Comparison of ENCODE assay signal across 10 cellular contexts in the genomic region with DNA sequence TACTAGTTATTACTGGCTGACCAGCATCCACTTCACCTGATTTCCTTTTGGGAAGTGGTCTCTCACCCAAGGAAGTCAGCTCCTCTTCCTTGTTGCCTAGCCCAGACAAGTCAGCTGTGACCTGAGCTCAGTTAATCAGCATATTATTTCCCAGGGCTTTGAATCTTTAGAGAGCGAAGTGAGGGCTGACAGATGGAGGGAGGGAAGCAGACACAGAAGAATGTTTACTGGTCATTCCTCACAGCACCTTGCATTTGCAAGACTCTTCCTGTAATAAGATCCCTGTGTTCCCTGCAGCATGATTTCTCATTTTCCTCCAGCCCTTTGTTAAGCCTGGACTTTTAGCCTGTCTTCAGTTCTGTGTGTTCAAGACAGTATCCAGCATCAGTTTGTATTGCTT. TPM values are rescaled to one million over a fixed set of nuclear protein-coding genes. Genes with fewer than 3 reads are reported as not detected.
DNase-seq lines count a peak whose midpoint lies in the region; ATAC-seq and TF ChIP-seq lines count a peak whose summit lies in the region.
"Had no signal": no experiment of that assay in that cellular context is flagged by ENCODE, and none has a peak within 500 bp of the region (broad histone marks: within the 10 kb centered on the region; RNA-seq: fewer than 3 reads in every experiment).

No MANE protein-coding gene starts in this region.

- H3K9me3 ChIP-seq in transverse colon = no peaks in the 10 kb centered on the region

- H3K27me3 ChIP-seq in transverse colon = no peaks in the 10 kb centered on the region

- no peak for TF ChIP-seq CTCF in WTC11 (IDR thresholded peaks at IDR 0.05)
- no peak for TF ChIP-seq CTCF in transverse colon (IDR thresholded peaks at IDR 0.05)

- CTCF ChIA-PET in WTC11 (lab: Charles Lee) = interaction anchor here (1.5 to 3.6 kb wide), 2 partner anchors 51 to 98 kb away, joined by 3 to 15 read pairs; a partner anchor contains a TSS

- in situ Hi-C loops in transverse colon (cut with MboI; ENCODE audit: low pct_ligation_motif_present in 1 of 4, low pct_unique_long_range_greater_than_20kb in 1 of 4, low sequenced_read_pairs in 3 of 4) = no loop called here

- TF ChIP-seq EP300 in transverse colon (IDR thresholded peaks at IDR 0.05; ENCODE audit: low read depth) = no peak

- H3K36me3 ChIP-seq in transverse colon = no peaks in the 10 kb centered on the region

- no peak for DNase-seq in activated T-cell treated with anti-CD3 and anti-CD28 coated beads, Interleukin-2, amount 50 U/mL, for 24 hours
- no peak for DNase-seq in activated T-cell treated with anti-CD3 and anti-CD28 coated beads, Interleukin-2, amount 50 U/mL, for 4 hours
- DNase-seq in WTC11 (ENCODE audit: low spot score) (peak; percentile 21), iPS DF 4.7 (ENCODE audit: extremely low read depth, low spot score) (peak; percentile 69), transverse colon (no peak), substantia nigra (lab: John Stamatoyannopoulos, UW) (no peak), superior temporal gyrus (ENCODE audit: extremely low spot score) (no peak)
- DNase-seq in stimulated activated naive B cell treated with anti-CD40 and anti-IgM and Interleukin-4, amounts not matched to agents 10 μg/mL and 1 μg/mL and 100 μg/mL, for 72 hours = no peak
- DNase-seq: activated effector memory CD4-positive, alpha-beta T cell treated with Interleukin-2 at 50 U/mL for 16 hours; SHP77 treated with DMSO at 0.1 percent for 48 hours had no signal

- no peak for TF ChIP-seq POLR2A in transverse colon (IDR thresholded peaks at IDR 0.05)

- intact Hi-C loops in transverse colon (cut with DNase I; ENCODE audit: low total_unique reads) = no loop called here

- H3K4me3 Mint-ChIP-seq in activated T-cell treated with anti-CD3 and anti-CD28 coated beads, Interleukin-2, amount 50 U/mL, for 24 hours = no peak overlapping the region
- no peak overlapping the region for H3K4me3 Mint-ChIP-seq in activated T-cell treated with anti-CD3 and anti-CD28 coated beads, Interleukin-2, amount 50 U/mL, for 4 hours
- H3K4me3 Mint-ChIP-seq in WTC11 = peak overlapping the region; percentile 63
- no peak overlapping the region for H3K4me3 Mint-ChIP-seq in stimulated activated naive B cell treated with anti-CD40 and anti-IgM and Interleukin-4, amounts not matched to agents 10 μg/mL and 1 μg/mL and 100 μg/mL, for 72 hours

- H3K9me3 Mint-ChIP-seq in activated T-cell treated with anti-CD3 and anti-CD28 coated beads, Interleukin-2, amount 50 U/mL, for 24 hours = no peaks in the 10 kb centered on the region
- H3K9me3 Mint-ChIP-seq in activated T-cell treated with anti-CD3 and anti-CD28 coated beads, Interleukin-2, amount 50 U/mL, for 4 hours = no peaks in the 10 kb centered on the region
- no peaks in the 10 kb centered on the region for H3K9me3 Mint-ChIP-seq in WTC11
- H3K9me3 Mint-ChIP-seq in stimulated activated naive B cell treated with anti-CD40 and anti-IgM and Interleukin-4, amounts not matched to agents 10 μg/mL and 1 μg/mL and 100 μg/mL, for 72 hours = no peaks in the 10 kb centered on the region

- 85 to 100% methylated on average over 1 of the region's 1 CpG for WGBS in transverse colon (ENCODE audit: low coverage in 1 of 2), 2 donors

- H3K27ac Mint-ChIP-seq in activated T-cell treated with anti-CD3 and anti-CD28 coated beads, Interleukin-2, amount 50 U/mL, for 24 hours = peak overlapping the region; percentile 68
- H3K27ac Mint-ChIP-seq in WTC11 = peak overlapping the region; percentile 99
- H3K27ac Mint-ChIP-seq in stimulated activated naive B cell treated with anti-CD40 and anti-IgM and Interleukin-4, amounts not matched to agents 10 μg/mL and 1 μg/mL and 100 μg/mL, for 72 hours = peak overlapping the region; percentile 59

- H3K4me1 Mint-ChIP-seq in activated T-cell treated with anti-CD3 and anti-CD28 coated beads, Interleukin-2, amount 50 U/mL, for 24 hours (ENCODE audit: low read depth) = peaks cover 63% of the 10 kb centered on the region
- peaks cover 42% of the 10 kb centered on the region for H3K4me1 Mint-ChIP-seq in activated T-cell treated with anti-CD3 and anti-CD28 coated beads, Interleukin-2, amount 50 U/mL, for 4 hours (ENCODE audit: low read depth)
- H3K4me1 Mint-ChIP-seq in WTC11 = peaks cover 83% of the 10 kb centered on the region
- peaks cover 20 to 25% of the 10 kb centered on the region in 2 donors for H3K4me1 Mint-ChIP-seq in stimulated activated naive B cell treated with anti-CD40 and anti-IgM and Interleukin-4, amounts not matched to agents 10 μg/mL and 1 μg/mL and 100 μg/mL, for 72 hours

- H3K4me3 ChIP-seq in transverse colon = no peak overlapping the region

- H3K27ac ChIP-seq in transverse colon = no peak overlapping the region
- H3K27ac ChIP-seq in substantia nigra (ENCODE audit: low read depth, low read length, poor library complexity, severe bottlenecking) = no peak overlapping the region

- peaks cover 0 to 14% (median 9%) of the 10 kb centered on the region in 4 donors for H3K4me1 ChIP-seq in transverse colon

- peaks cover 93% of the 10 kb centered on the region for H3K36me3 Mint-ChIP-seq in activated T-cell treated with anti-CD3 and anti-CD28 coated beads, Interleukin-2, amount 50 U/mL, for 24 hours (ENCODE audit: low read depth)
- peaks cover 40% of the 10 kb centered on the region for H3K36me3 Mint-ChIP-seq in activated T-cell treated with anti-CD3 and anti-CD28 coated beads, Interleukin-2, amount 50 U/mL, for 4 hours (ENCODE audit: insufficient read depth)
- peaks cover 1% of the 10 kb centered on the region; the same call in 1 of the 2 replicates for H3K36me3 Mint-ChIP-seq in WTC11
- H3K36me3 Mint-ChIP-seq in stimulated activated naive B cell treated with anti-CD40 and anti-IgM and Interleukin-4, amounts not matched to agents 10 μg/mL and 1 μg/mL and 100 μg/mL, for 72 hours = peaks cover 30 to 50% of the 10 kb centered on the region in 2 donors

- POLR2A ChIA-PET in WTC11 (lab: Charles Lee) = interaction anchor here (0.7 to 1.7 kb wide), 2 partner anchors 12 to 50 kb away, joined by 4 to 8 read pairs; a partner anchor contains a TSS

- ATAC-seq in activated T-cell treated with anti-CD3 and anti-CD28 coated beads, Interleukin-2, amount 50 U/mL, for 4 hours = no peak
- ATAC-seq in WTC11 = peak; percentile 88
- ATAC-seq in stimulated activated naive B cell treated with anti-CD40 and anti-IgM and Interleukin-4, amounts not matched to agents 10 μg/mL and 1 μg/mL and 100 μg/mL, for 72 hours (replicated peaks) = no peak

- H3K27me3 Mint-ChIP-seq in activated T-cell treated with anti-CD3 and anti-CD28 coated beads, Interleukin-2, amount 50 U/mL, for 24 hours = no peaks in the 10 kb centered on the region
- no peaks in the 10 kb centered on the region for H3K27me3 Mint-ChIP-seq in activated T-cell treated with anti-CD3 and anti-CD28 coated beads, Interleukin-2, amount 50 U/mL, for 4 hours (ENCODE audit: low read depth)
- no peaks in the 10 kb centered on the region for H3K27me3 Mint-ChIP-seq in WTC11 (ENCODE audit: low read depth)
- H3K27me3 Mint-ChIP-seq in stimulated activated naive B cell treated with anti-CD40 and anti-IgM and Interleukin-4, amounts not matched to agents 10 μg/mL and 1 μg/mL and 100 μg/mL, for 72 hours = no peaks in the 10 kb centered on the region

TF ChIP-seq in WTC11, 78 proteins besides CTCF, POLR2A, EP300 and RAD21 (continues in another document):
- TF ChIP-seq, protein P1, sequence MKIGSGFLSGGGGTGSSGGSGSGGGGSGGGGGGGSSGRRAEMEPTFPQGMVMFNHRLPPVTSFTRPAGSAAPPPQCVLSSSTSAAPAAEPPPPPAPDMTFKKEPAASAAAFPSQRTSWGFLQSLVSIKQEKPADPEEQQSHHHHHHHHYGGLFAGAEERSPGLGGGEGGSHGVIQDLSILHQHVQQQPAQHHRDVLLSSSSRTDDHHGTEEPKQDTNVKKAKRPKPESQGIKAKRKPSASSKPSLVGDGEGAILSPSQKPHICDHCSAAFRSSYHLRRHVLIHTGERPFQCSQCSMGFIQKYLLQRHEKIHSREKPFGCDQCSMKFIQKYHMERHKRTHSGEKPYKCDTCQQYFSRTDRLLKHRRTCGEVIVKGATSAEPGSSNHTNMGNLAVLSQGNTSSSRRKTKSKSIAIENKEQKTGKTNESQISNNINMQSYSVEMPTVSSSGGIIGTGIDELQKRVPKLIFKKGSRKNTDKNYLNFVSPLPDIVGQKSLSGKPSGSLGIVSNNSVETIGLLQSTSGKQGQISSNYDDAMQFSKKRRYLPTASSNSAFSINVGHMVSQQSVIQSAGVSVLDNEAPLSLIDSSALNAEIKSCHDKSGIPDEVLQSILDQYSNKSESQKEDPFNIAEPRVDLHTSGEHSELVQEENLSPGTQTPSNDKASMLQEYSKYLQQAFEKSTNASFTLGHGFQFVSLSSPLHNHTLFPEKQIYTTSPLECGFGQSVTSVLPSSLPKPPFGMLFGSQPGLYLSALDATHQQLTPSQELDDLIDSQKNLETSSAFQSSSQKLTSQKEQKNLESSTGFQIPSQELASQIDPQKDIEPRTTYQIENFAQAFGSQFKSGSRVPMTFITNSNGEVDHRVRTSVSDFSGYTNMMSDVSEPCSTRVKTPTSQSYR (CRISPR knock-in tag; IDR thresholded peaks at IDR 0.05) = no peak
- TF ChIP-seq, protein P2, sequence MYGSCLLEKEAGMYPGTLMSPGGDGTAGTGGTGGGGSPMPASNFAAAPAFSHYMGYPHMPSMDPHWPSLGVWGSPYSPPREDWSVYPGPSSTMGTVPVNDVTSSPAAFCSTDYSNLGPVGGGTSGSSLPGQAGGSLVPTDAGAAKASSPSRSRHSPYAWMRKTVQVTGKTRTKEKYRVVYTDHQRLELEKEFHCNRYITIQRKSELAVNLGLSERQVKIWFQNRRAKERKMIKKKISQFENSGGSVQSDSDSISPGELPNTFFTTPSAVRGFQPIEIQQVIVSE (CRISPR knock-in tag; IDR thresholded peaks at IDR 0.05; ENCODE audit: borderline replicate concordance) = no peak
- TF ChIP-seq ELF4 (CRISPR knock-in tag; IDR thresholded peaks at IDR 0.05; ENCODE audit: low read depth) = no peak

RNA-seq across cellular contexts. Expression of a gene that starts 50.0 kb away (rescaled TPM):
- 10 to 100 TPM; 28.2 to 31.8 (median 30.4) TPM for total RNA-seq in activated T-cell treated with anti-CD3 and anti-CD28 coated beads, Interleukin-2, amount 50 U/mL, for 4 hours
- total RNA-seq in WTC11 (2021) (82.2 to 86.6 TPM (median 83.5 TPM) in 3 replicates), transverse colon (10 to 100 TPM; 39.2 to 95.3 (median 70.4) TPM)

Comparison
In these comparisons a context has a peak if more than half of its experiments do, and no peak if none do; other contexts are left out.
1. DNase-seq: peak in WTC11 (single experiment) and iPS DF 4.7 (single experiment); none in activated T-cell treated with anti-CD3 and anti-CD28 coated beads, Interleukin-2, amount 50 U/mL, for 24 hours (single experiment), activated T-cell treated with anti-CD3 and anti-CD28 coated beads, Interleukin-2, amount 50 U/mL, for 4 hours (single experiment), stimulated activated naive B cell treated with anti-CD40 and anti-IgM and Interleukin-4, amounts not matched to agents 10 μg/mL and 1 μg/mL and 100 μg/mL, for 72 hours (single experiment), transverse colon (single experiment), substantia nigra (0 of 49) and superior temporal gyrus (single experiment).
2. Peak in every context shown above with its lines, with median percentiles within 50 percentile points of each other: H3K27ac Mint-ChIP-seq.